ENCODE assay signal across 9 cellular contexts in the genomic region with DNA sequence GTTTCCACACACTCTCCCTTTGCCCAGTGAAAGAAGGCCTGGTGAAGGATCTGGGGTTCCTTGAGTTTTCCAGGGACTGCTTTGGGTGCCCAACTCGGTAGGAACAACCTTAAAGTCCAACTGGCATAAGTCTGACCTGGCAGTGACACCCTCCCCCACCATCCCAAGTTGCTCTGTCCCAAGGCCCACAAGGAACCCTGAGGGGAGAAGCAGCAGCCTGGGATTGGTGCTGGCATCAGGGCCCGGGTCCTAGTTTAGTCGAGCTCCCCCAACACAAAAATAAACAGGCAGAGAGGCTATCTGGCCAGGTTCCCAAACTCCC. TPM values are rescaled to one million over a fixed set of nuclear protein-coding genes. Genes with fewer than 3 reads are reported as not detected.
DNase-seq lines count a peak whose midpoint lies in the region; ATAC-seq and TF ChIP-seq lines count a peak whose summit lies in the region.
"Had no signal": no experiment of that assay in that cellular context is flagged by ENCODE, and none has a peak within 500 bp of the region (broad histone marks: within the 10 kb centered on the region; RNA-seq: fewer than 3 reads in every experiment).

No MANE protein-coding gene starts in this region.

- peaks cover 62% of the 10 kb centered on the region for H3K36me3 Mint-ChIP-seq in activated T-cell treated with anti-CD3 and anti-CD28 coated beads, Interleukin-2, amount 50 U/mL, for 24 hours (ENCODE audit: low read depth)

- H3K4me3 ChIP-seq in ascending aorta (peak overlapping the region; percentile 96 to 97), right lobe of liver (peak overlapping the region; percentile 94 to 99 (median 95)), tibial nerve (peak overlapping the region; percentile 79 to 100 (median 95))

- H3K9me3 Mint-ChIP-seq in activated T-cell treated with anti-CD3 and anti-CD28 coated beads, Interleukin-2, amount 50 U/mL, for 24 hours, result no peaks in the 10 kb centered on the region

- peaks cover 52% of the 10 kb centered on the region for H3K4me1 Mint-ChIP-seq in activated T-cell treated with anti-CD3 and anti-CD28 coated beads, Interleukin-2, amount 50 U/mL, for 24 hours (ENCODE audit: low read depth)

- intact Hi-C loops in ascending aorta (cut with DNase I), result loop anchor here (5.0 kb wide), 1 partner anchor 42 kb away; a partner anchor contains a TSS
- intact Hi-C loops in right lobe of liver (cut with DNase I), result no loop called here

- no peak for DNase-seq in activated T-cell treated with anti-CD3 and anti-CD28 coated beads, Interleukin-2, amount 50 U/mL, for 24 hours
- no peak for DNase-seq in activated T-cell treated with anti-CD3 and anti-CD28 coated beads, Interleukin-2, amount 50 U/mL, for 1 hour
- DNase-seq in ascending aorta (ENCODE audit: low spot score in 2 of 2) (no peak), right lobe of liver (no peak), tibial nerve (ENCODE audit: low spot score in 2 of 2) (no peak), NCI-H446 (lab: John Stamatoyannopoulos, UW) (no peak)
- DNase-seq: GDM1 had no signal

- peaks cover 11 to 12% of the 10 kb centered on the region in 2 donors for H3K36me3 ChIP-seq in ascending aorta
- H3K36me3 ChIP-seq in right lobe of liver, result peaks cover 0 to 10% (median 2%) of the 10 kb centered on the region in 4 donors
- H3K36me3 ChIP-seq in tibial nerve, result peaks cover 0 to 8% (median 6%) of the 10 kb centered on the region in 3 donors

- no peaks in the 10 kb centered on the region for H3K27me3 ChIP-seq in ascending aorta
- H3K27me3 ChIP-seq in right lobe of liver, result no peaks in the 10 kb centered on the region
- no peaks in the 10 kb centered on the region for H3K27me3 ChIP-seq in tibial nerve

- H3K4me3 Mint-ChIP-seq in activated T-cell treated with anti-CD3 and anti-CD28 coated beads, Interleukin-2, amount 50 U/mL, for 24 hours, result peak overlapping the region; percentile 98

- no peak for TF ChIP-seq EP300 in tibial nerve (IDR thresholded peaks at IDR 0.05)

- no peaks in the 10 kb centered on the region for H3K27me3 Mint-ChIP-seq in activated T-cell treated with anti-CD3 and anti-CD28 coated beads, Interleukin-2, amount 50 U/mL, for 24 hours

- TF ChIP-seq CTCF in ascending aorta (IDR thresholded peaks at IDR 0.05), result no peak
- TF ChIP-seq CTCF in right lobe of liver (IDR thresholded peaks at IDR 0.05), result no peak
- TF ChIP-seq CTCF in tibial nerve (IDR thresholded peaks at IDR 0.05), result no peak

- peak overlapping the region; percentile 94 for H3K27ac Mint-ChIP-seq in activated T-cell treated with anti-CD3 and anti-CD28 coated beads, Interleukin-2, amount 50 U/mL, for 24 hours

- H3K9me3 ChIP-seq in ascending aorta (no peaks in the 10 kb centered on the region), right lobe of liver (no peaks in the 10 kb centered on the region), tibial nerve (no peaks in the 10 kb centered on the region)

- 0% methylated on average over 3 of the region's 3 CpGs for WGBS in right lobe of liver (ENCODE audit: insufficient coverage, low coverage, low lambda C conversion rate, missing lambda C conversion rate)
- 0% methylated on average over 3 of the region's 3 CpGs for WGBS in tibial nerve, 2 donors

- TF ChIP-seq POLR2A in right lobe of liver (IDR thresholded peaks at IDR 0.05) (no peak), tibial nerve (IDR thresholded peaks at IDR 0.05) (no peak)

- H3K27ac ChIP-seq in ascending aorta, result peak overlapping the region; percentile 94 to 98
- peak overlapping the region; percentile 90 to 98 (median 97) for H3K27ac ChIP-seq in right lobe of liver
- H3K27ac ChIP-seq in tibial nerve, result peak overlapping the region in 3 of 4 donors; percentile 93 to 99 (median 97)

- ATAC-seq in right lobe of liver, result no peak
- ATAC-seq in HG03196 (IDR thresholded peaks at IDR 0.05; ENCODE audit: unreplicated experiment), result no peak
- ATAC-seq in HG02588 (IDR thresholded peaks at IDR 0.05; ENCODE audit: unreplicated experiment), result no peak

- H3K4me1 ChIP-seq in ascending aorta (peaks cover 8 to 31% of the 10 kb centered on the region in 2 donors), right lobe of liver (peaks cover 0 to 49% (median 14%) of the 10 kb centered on the region in 4 donors), tibial nerve (peaks cover 0 to 57% (median 41%) of the 10 kb centered on the region in 4 donors)

RNA-seq across cellular contexts. Expression of a gene that starts 1.6 kb away (rescaled TPM):
- total RNA-seq in ascending aorta, result 106 TPM
- total RNA-seq in right lobe of liver, result 10 to 100 TPM; 28.6 to 35.4 (median 33.3) TPM
- 100 to 1,000 TPM in 1 of 4 donors, 10 to 100 TPM in 3; 53.5 to 102 (median 76.9) TPM for total RNA-seq in tibial nerve

RNA-seq across cellular contexts. Expression of a gene that starts 10.8 kb away (rescaled TPM):
- total RNA-seq in ascending aorta (not detected), right lobe of liver (under 1 TPM in 5 of 6 experiments, not detected in 1; 0.17 to 0.60 (median 0.43) TPM), tibial nerve (1 to 10 TPM in 2 of 4 donors, not detected in 2; 1.1 to 4.3 TPM)

RNA-seq across cellular contexts. Expression of a gene that starts 35.6 kb away (rescaled TPM):
- 31.5 TPM for total RNA-seq in ascending aorta
- total RNA-seq in right lobe of liver, result under 1 TPM in 3 of 6 experiments, not detected in 3; 0.04 to 0.13 (median 0.07) TPM
- total RNA-seq in tibial nerve, result 10 to 100 TPM; 55.5 to 94.7 (median 60.1) TPM

RNA-seq across cellular contexts. Expression of a gene that starts 40.4 kb away (rescaled TPM):
- total RNA-seq in ascending aorta (32.8 TPM), right lobe of liver (10 to 100 TPM; 24.8 to 36.2 (median 30.1) TPM), tibial nerve (10 to 100 TPM; 40.6 to 60.7 (median 46.1) TPM)

RNA-seq across cellular contexts. Expression of a gene that starts 51.6 kb away (rescaled TPM):
- 74.2 TPM for total RNA-seq in ascending aorta
- total RNA-seq in right lobe of liver, result 10 to 100 TPM; 12.2 to 34.5 (median 16.3) TPM
- total RNA-seq in tibial nerve, result 10 to 100 TPM; 50.3 to 97.5 (median 73.0) TPM

Comparison
In these comparisons a context has a peak if more than half of its experiments do, and no peak if none do; other contexts are left out.
1. RNA of a gene that starts 35.6 kb away (total RNA-seq): 55.5 to 94.7 TPM in tibial nerve and 31.5 TPM in ascending aorta (single experiment); 0.04 to 0.13 TPM in right lobe of liver; every median in the first group is over 10 times any median in the second.
2. Peak in every context shown above with its lines, with median percentiles within 50 percentile points of each other: H3K27ac ChIP-seq and H3K4me3 ChIP-seq.